ENCODE assay signal across 17 cellular contexts in genomic region chr14:34021096-34021495, GRCh38.
DNase-seq lines count a peak whose midpoint lies in the region; ATAC-seq, FAIRE-seq and TF ChIP-seq lines count a peak whose summit lies in the region.
"Had no signal": no experiment of that assay in that cellular context is flagged by ENCODE, and none has a peak within 500 bp of the region (broad histone marks: within the 10 kb centered on the region; RNA-seq: fewer than 3 reads in every experiment).

No MANE protein-coding gene starts in this region.

- no peaks in the 10 kb centered on the region for H3K79me2 ChIP-seq in K562 (ENCODE audit: control insufficient read depth, insufficient read depth, low read length)

- ATAC-seq in K562 = 0 out of 3 replicates have a peak, but pooled peaks have one; percentile 25
- no peak for ATAC-seq in heart left ventricle

- POLR2A ChIA-PET in K562 (lab: Yijun Ruan, JAX) = interaction anchor here (1.9 kb wide), 1 partner anchor 9 kb away, joined by 4 read pairs; no protein-coding TSS in a partner anchor

- FAIRE-seq in K562 (lab: Jason Lieb, UNC) = no peak
- FAIRE-seq: H54 had no signal

- 0 out of 2 replicates have a peak overlapping the region, but pooled peaks have one; percentile 11 for H2AFZ ChIP-seq in K562 (ENCODE audit: low read depth, low read length)

- CTCF ChIA-PET in K562 (lab: Yijun Ruan, JAX; ENCODE audit: low intra/inter-chr PET ratio) = no interaction called here

- peaks cover 11% of the 10 kb centered on the region for H3K27me3 Mint-ChIP-seq in mesothelial cell of epicardium (ENCODE audit: low read depth)
- H3K27me3 Mint-ChIP-seq: CD4-positive, alpha-beta T cell had no signal

- H3K9ac ChIP-seq in K562 (ENCODE audit: insufficient read depth in 1 of 2, low read depth in 2 of 2, low read length in 2 of 2) = no peak overlapping the region
- H3K9ac ChIP-seq: KMS-11 had no signal

- no peak for TF ChIP-seq RAD21 in K562 (CRISPR knock-in tag; conservative IDR thresholded peaks at IDR 0.05 in 1 of 2, IDR thresholded peaks at IDR 0.05 in 1 of 2)

- H3K9me1 ChIP-seq in K562 (ENCODE audit: control insufficient read depth, insufficient read depth, low read length) = no peaks in the 10 kb centered on the region

- TF ChIP-seq CTCF in K562 (IDR thresholded peaks at IDR 0.05 in 2 of 3, conservative IDR thresholded peaks at IDR 0.05 in 1 of 3; ENCODE audit: insufficient read depth in 2 of 3, low read depth in 1 of 3, low read length in 3 of 3) (no peak), mesothelial cell of epicardium (IDR thresholded peaks at IDR 0.05; ENCODE audit: unreplicated experiment) (no peak), heart left ventricle (IDR thresholded peaks at IDR 0.05) (no peak)

- H3K4me1 ChIP-seq in K562 (replicated peaks in 1 of 2; ENCODE audit: control insufficient read depth in 2 of 2, insufficient read depth in 2 of 2, low read length in 2 of 2) (no peaks in the 10 kb centered on the region; a peak in 1 of 5 replicates), heart left ventricle (peaks cover 0 to 5% (median 0%) of the 10 kb centered on the region in 12 donors)

- no peak for TF ChIP-seq POLR2A in K562 (conservative IDR thresholded peaks at IDR 0.05)
- TF ChIP-seq POLR2A in heart left ventricle (IDR thresholded peaks at IDR 0.05) = no peak

- H3K36me3 Mint-ChIP-seq in mesothelial cell of epicardium = no peaks in the 10 kb centered on the region
- H3K36me3 Mint-ChIP-seq: IgD-negative memory B cell had no signal

- H3K27ac ChIP-seq in K562 (ENCODE audit: extremely low read depth, low read depth, low read length) = no peak overlapping the region
- no peak overlapping the region for H3K27ac ChIP-seq in heart left ventricle
- H3K27ac ChIP-seq: KMS-11 had no signal

- H3K4me2 ChIP-seq in K562 (ENCODE audit: insufficient read depth, low read length) = no peak overlapping the region
- H3K4me2 ChIP-seq: KMS-11 had no signal

- no peak overlapping the region for H3K27ac Mint-ChIP-seq in mesothelial cell of epicardium
- H3K27ac Mint-ChIP-seq: B cell; CD4-positive, alpha-beta T cell; IgD-negative memory B cell had no signal

- H3K9me3 ChIP-seq in K562 (replicated peaks; ENCODE audit: control insufficient read depth, insufficient read depth, low read depth, low read length) = no peaks in the 10 kb centered on the region
- H3K9me3 ChIP-seq in heart left ventricle = no peaks in the 10 kb centered on the region

- H3K4me1 Mint-ChIP-seq in mesothelial cell of epicardium = no peaks in the 10 kb centered on the region
- H3K4me1 Mint-ChIP-seq: B cell had no signal

- H4K20me1 ChIP-seq in K562 (replicated peaks; ENCODE audit: control insufficient read depth, insufficient read depth, low read length) = no peaks in the 10 kb centered on the region

- H3K36me3 ChIP-seq in K562 (ENCODE audit: control insufficient read depth, insufficient read depth, low read length) = no peaks in the 10 kb centered on the region
- no peaks in the 10 kb centered on the region for H3K36me3 ChIP-seq in heart left ventricle

- intact Hi-C loops in K562 (cut with micrococcal nuclease) (loop anchor here (5.0 kb wide), 1 partner anchor 174 kb away; no protein-coding TSS in a partner anchor), heart left ventricle (cut with DNase I) (no loop called here)

- TF ChIP-seq EP300 in K562 (IDR thresholded peaks at IDR 0.05; ENCODE audit: low read length) = no peak

- H3K4me3 ChIP-seq in K562 (no peak overlapping the region), heart left ventricle (no peak overlapping the region)

- no peaks in the 10 kb centered on the region for H3K9me3 Mint-ChIP-seq in mesothelial cell of epicardium
- H3K9me3 Mint-ChIP-seq: CD4-positive, alpha-beta T cell had no signal

- BruUV-seq in K562 (replicated peaks; lab: Mats Ljungman, UMichigan) = no TSS peak

- 73% methylated on average over 3 of the region's 3 CpGs for WGBS in K562 (ENCODE audit: insufficient coverage, low coverage, missing lambda C conversion rate)
- WGBS in heart left ventricle, 4 donors = 78 to 94% (median 89%) methylated on average over 3 of the region's 3 CpGs

- in situ Hi-C loops in K562 (cut with MboI) = no loop called here

- DNase-seq in NCI-H345 (lab: John Stamatoyannopoulos, UW) (peak; percentile 10), NCI-H345 treated with DMSO at 0.1 percent for 48 hours (lab: John Stamatoyannopoulos, UW; ENCODE audit: unreplicated experiment) (no peak), NCI-H2029 treated with DMSO at 0.1 percent for 48 hours (lab: John Stamatoyannopoulos, UW) (peak; percentile 95), K562 (ENCODE audit: extremely low read depth in 1 of 4, low spot score in 3 of 4) (no peak), mesothelial cell of epicardium (ENCODE audit: low spot score in 2 of 2, unreplicated experiment in 2 of 2) (no peak), heart left ventricle (no peak)
- no peak for DNase-seq in stimulated activated CD4-positive, alpha-beta T cell treated with anti-CD3 and anti-CD28 coated beads, Interleukin-2, amount 100 ng/mL, for 24 hours
- DNase-seq: ACHN; C1 segment of cervical spinal cord; Calu3; CD4-positive, alpha-beta T cell; DMS 273 treated with DMSO at 0.1 percent for 48 hours; GF-D8 had no signal

- H3K27me3 ChIP-seq in K562 (ENCODE audit: control insufficient read depth in 2 of 2, insufficient read depth in 2 of 2, low read length in 2 of 2) = no peaks in the 10 kb centered on the region
- no peaks in the 10 kb centered on the region for H3K27me3 ChIP-seq in heart left ventricle

- no peak overlapping the region for H3K4me3 Mint-ChIP-seq in mesothelial cell of epicardium
- H3K4me3 Mint-ChIP-seq: B cell; CD4-positive, alpha-beta T cell had no signal

TF ChIP-seq in K562, 482 proteins besides CTCF, POLR2A, EP300 and RAD21:
- TF ChIP-seq ZBTB7A (IDR thresholded peaks at IDR 0.05; ENCODE audit: borderline replicate concordance, control insufficient read depth, low read depth, low read length) = no peak
- no peak for TF ChIP-seq NBN (IDR thresholded peaks at IDR 0.05; ENCODE audit: low read depth)
- TF ChIP-seq E2F4 (CRISPR knock-in tag; IDR thresholded peaks at IDR 0.05; ENCODE audit: low read depth) = no peak
- TF ChIP-seq MCM5 (IDR thresholded peaks at IDR 0.05; ENCODE audit: low read depth) = no peak
- TF ChIP-seq KDM5B (IDR thresholded peaks at IDR 0.05; ENCODE audit: insufficient replicate concordance, low read depth, low read length) = no peak
- no peak for TF ChIP-seq ZNF175 (CRISPR knock-in tag; IDR thresholded peaks at IDR 0.05; ENCODE audit: low read depth)
- no peak for TF ChIP-seq ZNF695 (CRISPR knock-in tag; IDR thresholded peaks at IDR 0.05)
- TF ChIP-seq ETV5 (CRISPR knock-in tag; IDR thresholded peaks at IDR 0.05; ENCODE audit: low read depth) = no peak
- no peak for TF ChIP-seq MXI1 (IDR thresholded peaks at IDR 0.05; ENCODE audit: low read depth, low read length)
- TF ChIP-seq DEAF1 (CRISPR knock-in tag; IDR thresholded peaks at IDR 0.05) = no peak
- no peak for TF ChIP-seq FOXM1 (IDR thresholded peaks at IDR 0.05; ENCODE audit: low read depth)
- no peak for TF ChIP-seq FOXM1 (CRISPR knock-in tag; IDR thresholded peaks at IDR 0.05; ENCODE audit: low read depth)
- no peak for TF ChIP-seq POLR2AphosphoS2 (IDR thresholded peaks at IDR 0.05; ENCODE audit: low read length)
TF ChIP-seq in K562: peak in this region for 0.

Comparison
In these comparisons a context has a peak if more than half of its experiments do, and no peak if none do; other contexts are left out.
1. DNase-seq: peak in NCI-H345 (single experiment) and NCI-H2029 treated with DMSO at 0.1 percent for 48 hours (single experiment); none in NCI-H345 treated with DMSO at 0.1 percent for 48 hours (single experiment), K562 (0 of 4), mesothelial cell of epicardium (0 of 2), stimulated activated CD4-positive, alpha-beta T cell treated with anti-CD3 and anti-CD28 coated beads, Interleukin-2, amount 100 ng/mL, for 24 hours (0 of 2) and heart left ventricle (0 of 5).